Comparison of ENCODE assay signal across 8 cellular contexts in genomic region chr6:45830441-45831139, GRCh38.
A peak's percentile ranks its signal among the peaks of the same experiment; 100 is the strongest.
DNase-seq lines count a peak whose midpoint lies in the region; ATAC-seq and TF ChIP-seq lines count a peak whose summit lies in the region.

No MANE protein-coding gene starts in this region.

- 32% methylated on average over 9 of the region's 9 CpGs for WGBS in mammary epithelial cell (ENCODE audit: low coverage, missing lambda C conversion rate)

- H3K27ac ChIP-seq in mammary epithelial cell (ENCODE audit: insufficient read depth, low read depth, low read length): no peak overlapping the region
- no peak overlapping the region for H3K27ac ChIP-seq in upper lobe of right lung

- H3K9ac ChIP-seq in mammary epithelial cell (ENCODE audit: insufficient read depth, low read length): no peak overlapping the region

- H2AFZ ChIP-seq in mammary epithelial cell (ENCODE audit: low read depth, low read length): peak overlapping the region; percentile 67

- DNase-seq in NCI-H2227 treated with DMSO at 0.1 percent for 48 hours (lab: John Stamatoyannopoulos, UW) (peak; percentile 17), mammary epithelial cell (peak; percentile 24), upper lobe of right lung (no peak), superior temporal gyrus (ENCODE audit: extremely low spot score) (no peak), HT-29 (ENCODE audit: low spot score) (no peak), GF-D8 (lab: John Stamatoyannopoulos, UW) (no peak)

- ATAC-seq in GM18520 (IDR thresholded peaks at IDR 0.05; ENCODE audit: unreplicated experiment): peak; percentile 87
- peak; percentile 91 for ATAC-seq in HG02610 (IDR thresholded peaks at IDR 0.05; ENCODE audit: unreplicated experiment)
- peak; percentile 54 for ATAC-seq in upper lobe of right lung

- no peaks in the 10 kb centered on the region for H4K20me1 ChIP-seq in mammary epithelial cell (ENCODE audit: insufficient read depth, low read length)

- H3K36me3 ChIP-seq in mammary epithelial cell (ENCODE audit: insufficient read depth, low read length) (no peaks in the 10 kb centered on the region), upper lobe of right lung (no peaks in the 10 kb centered on the region)

- H3K27me3 ChIP-seq in mammary epithelial cell (ENCODE audit: insufficient read depth, low read length) (no peaks in the 10 kb centered on the region), upper lobe of right lung (no peaks in the 10 kb centered on the region)

- TF ChIP-seq CTCF in mammary epithelial cell (conservative IDR thresholded peaks at IDR 0.05 in 1 of 2, IDR thresholded peaks at IDR 0.05 in 1 of 2; ENCODE audit: extremely low read depth in 1 of 2, insufficient read depth in 1 of 2, low read depth in 1 of 2, low read length in 2 of 2): no peak
- TF ChIP-seq CTCF in upper lobe of right lung (IDR thresholded peaks at IDR 0.05): no peak

- CTCF ChIA-PET in mammary epithelial cell (lab: Charles Lee; ENCODE audit: low non-redundant PET): no interaction called here

- H3K4me3 ChIP-seq in mammary epithelial cell (replicated peaks in 1 of 3; ENCODE audit: insufficient read depth in 1 of 3, low read depth in 2 of 3, low read length in 3 of 3) (no peak overlapping the region), upper lobe of right lung (no peak overlapping the region)

- no peaks in the 10 kb centered on the region for H3K9me3 ChIP-seq in mammary epithelial cell (replicated peaks; ENCODE audit: insufficient read depth, low read length)
- no peaks in the 10 kb centered on the region for H3K9me3 ChIP-seq in upper lobe of right lung

- peak overlapping the region; percentile 48 for H3K4me2 ChIP-seq in mammary epithelial cell (ENCODE audit: insufficient read depth, low read depth, low read length)

- H3K79me2 ChIP-seq in mammary epithelial cell (ENCODE audit: insufficient read depth, low read length): no peaks in the 10 kb centered on the region

- dilution Hi-C loops in mammary epithelial cell (cut with HindIII; ENCODE audit: low sequenced_read_pairs): no loop called here

- intact Hi-C loops in mammary epithelial cell (cut with micrococcal nuclease) (loop anchor here (10.0 kb wide), 1 partner anchor 106 kb away; no protein-coding TSS in a partner anchor), upper lobe of right lung (cut with DNase I) (no loop called here)

- in situ Hi-C loops in mammary epithelial cell (cut with MboI; ENCODE audit: low sequenced_read_pairs in 2 of 2): no loop called here

- peaks cover 20% of the 10 kb centered on the region for H3K4me1 ChIP-seq in mammary epithelial cell (ENCODE audit: insufficient read depth, low read length)
- no peaks in the 10 kb centered on the region for H3K4me1 ChIP-seq in upper lobe of right lung

- BruUV-seq in mammary epithelial cell (replicated peaks; lab: Mats Ljungman, UMichigan): no TSS peak

Comparison
In these comparisons a context has a peak if more than half of its experiments do, and no peak if none do; other contexts are left out.
1. DNase-seq: peak in NCI-H2227 treated with DMSO at 0.1 percent for 48 hours (single experiment) and mammary epithelial cell (single experiment); none in upper lobe of right lung (single experiment), superior temporal gyrus (single experiment), HT-29 (single experiment) and GF-D8 (single experiment).
2. Peak in every context shown above with its lines, with median percentiles within 50 percentile points of each other: ATAC-seq.